In genomic region chr16:627458-628239, GRCh38 we compare ENCODE assay signal across 1 cellular context.
TF ChIP-seq lines count a peak whose summit lies in the region.

No MANE protein-coding gene starts in this region.

TF ChIP-seq in A549, 52 proteins besides CTCF, POLR2A, EP300 and RAD21 (continued from another document):
- TF ChIP-seq E2F6 (IDR thresholded peaks at IDR 0.05; ENCODE audit: borderline replicate concordance, low read depth) (peak; percentile 79; the same call in 1 of the 2 replicates), PBX3 (IDR thresholded peaks at IDR 0.05) (0 out of 2 replicates have a peak, but pooled peaks have one; percentile 48)
TF ChIP-seq in A549: peak in this region for 3.
